Comparison of ENCODE assay signal across 9 cellular contexts in genomic region chr6:167796668-167797031, GRCh38. TPM values are rescaled to one million over a fixed set of nuclear protein-coding genes. Genes with fewer than 3 reads are reported as not detected.
DNase-seq lines count a peak whose midpoint lies in the region; ATAC-seq and TF ChIP-seq lines count a peak whose summit lies in the region.
"Had no signal": no experiment of that assay in that cellular context is flagged by ENCODE, and none has a peak within 500 bp of the region (broad histone marks: within the 10 kb centered on the region; RNA-seq: fewer than 3 reads in every experiment).

No MANE protein-coding gene starts in this region.

- no peak for TF ChIP-seq CTCF in upper lobe of right lung (IDR thresholded peaks at IDR 0.05)

- peaks cover 8% of the 10 kb centered on the region for H3K27me3 ChIP-seq in effector memory CD4-positive, alpha-beta T cell (replicated peaks; ENCODE audit: control insufficient read depth, insufficient read depth, low read length, poor library complexity, severe bottlenecking)
- peaks cover 6% of the 10 kb centered on the region for H3K27me3 ChIP-seq in upper lobe of right lung

- peak; percentile 22 for DNase-seq in activated naive CD4-positive, alpha-beta T cell treated with anti-CD3 and anti-CD28 coated beads for 36 hours
- DNase-seq in activated naive CD4-positive, alpha-beta T cell treated with Interleukin-2 at 50 U/mL for 16 hours, result no peak
- DNase-seq in effector memory CD4-positive, alpha-beta T cell, result no peak
- DNase-seq in mucosa of gallbladder (ENCODE audit: low spot score) (peak; percentile 34), upper lobe of right lung (no peak), iPS-NIHi7 (ENCODE audit: extremely low spot score) (no peak), RPMI8226 (no peak), NCI-H446 treated with DMSO at 0.1 percent for 48 hours (lab: John Stamatoyannopoulos, UW) (no peak)
- DNase-seq: T1000 had no signal

- H3K27me3 Mint-ChIP-seq in activated naive CD4-positive, alpha-beta T cell treated with anti-CD3 and anti-CD28 coated beads for 36 hours (ENCODE audit: low read depth), result peaks cover 53% of the 10 kb centered on the region

- H3K9me3 Mint-ChIP-seq in activated naive CD4-positive, alpha-beta T cell treated with anti-CD3 and anti-CD28 coated beads for 36 hours, result no peaks in the 10 kb centered on the region

- ATAC-seq in upper lobe of right lung, result peak; percentile 61

- intact Hi-C loops in activated naive CD4-positive, alpha-beta T cell treated with anti-CD3 and anti-CD28 coated beads for 36 hours (cut with micrococcal nuclease), result no loop called here
- intact Hi-C loops in upper lobe of right lung (cut with DNase I), result no loop called here

- no peak overlapping the region for H3K27ac ChIP-seq in effector memory CD4-positive, alpha-beta T cell (ENCODE audit: insufficient read depth, low read length, poor library complexity, severe bottlenecking)
- H3K27ac ChIP-seq in upper lobe of right lung, result peak overlapping the region; percentile 24

- H3K36me3 Mint-ChIP-seq in activated naive CD4-positive, alpha-beta T cell treated with anti-CD3 and anti-CD28 coated beads for 36 hours (ENCODE audit: low read depth), result no peaks in the 10 kb centered on the region

- H3K4me3 ChIP-seq in effector memory CD4-positive, alpha-beta T cell (ENCODE audit: insufficient read depth, low read depth, low read length, poor library complexity, severe bottlenecking), result peak overlapping the region; percentile 33
- H3K4me3 ChIP-seq in upper lobe of right lung, result peak overlapping the region; percentile 48

- peaks cover 9% of the 10 kb centered on the region for H3K4me1 Mint-ChIP-seq in activated naive CD4-positive, alpha-beta T cell treated with anti-CD3 and anti-CD28 coated beads for 36 hours (ENCODE audit: low read depth)

- CTCF ChIA-PET in activated naive CD4-positive, alpha-beta T cell treated with anti-CD3 and anti-CD28 coated beads for 36 hours (lab: Charles Lee), result no interaction called here

- H3K4me3 Mint-ChIP-seq in activated naive CD4-positive, alpha-beta T cell treated with anti-CD3 and anti-CD28 coated beads for 36 hours, result peak overlapping the region; percentile 38

- H3K36me3 ChIP-seq in effector memory CD4-positive, alpha-beta T cell (ENCODE audit: control insufficient read depth, insufficient read depth, low read length), result no peaks in the 10 kb centered on the region
- no peaks in the 10 kb centered on the region for H3K36me3 ChIP-seq in upper lobe of right lung

- no peak overlapping the region for H3K27ac Mint-ChIP-seq in activated naive CD4-positive, alpha-beta T cell treated with anti-CD3 and anti-CD28 coated beads for 36 hours

- H3K9me3 ChIP-seq in effector memory CD4-positive, alpha-beta T cell (ENCODE audit: control insufficient read depth, low read length), result no peaks in the 10 kb centered on the region
- no peaks in the 10 kb centered on the region for H3K9me3 ChIP-seq in upper lobe of right lung

- H3K4me1 ChIP-seq in effector memory CD4-positive, alpha-beta T cell (ENCODE audit: control insufficient read depth, insufficient read depth, low read length, poor library complexity, severe bottlenecking), result peaks cover 7% of the 10 kb centered on the region
- H3K4me1 ChIP-seq in upper lobe of right lung, result no peaks in the 10 kb centered on the region

RNA-seq across cellular contexts. Expression of gene AFDN, which starts 30.1 kb away (rescaled TPM):
- total RNA-seq in activated naive CD4-positive, alpha-beta T cell treated with anti-CD3 and anti-CD28 coated beads for 36 hours, result 10 to 100 TPM; 12.5 to 13.9 TPM
- 226 TPM for total RNA-seq in mucosa of gallbladder
- total RNA-seq in upper lobe of right lung, result 179 TPM

Comparison
In these comparisons a context has a peak if more than half of its experiments do, and no peak if none do; other contexts are left out.
1. DNase-seq: peak in activated naive CD4-positive, alpha-beta T cell treated with anti-CD3 and anti-CD28 coated beads for 36 hours (single experiment) and mucosa of gallbladder (single experiment); none in activated naive CD4-positive, alpha-beta T cell treated with Interleukin-2 at 50 U/mL for 16 hours (single experiment), effector memory CD4-positive, alpha-beta T cell (0 of 3), upper lobe of right lung (single experiment), iPS-NIHi7 (single experiment), RPMI8226 (single experiment) and NCI-H446 treated with DMSO at 0.1 percent for 48 hours (single experiment).
2. RNA of gene AFDN, which starts 30.1 kb away (total RNA-seq): 226 TPM in mucosa of gallbladder (single experiment) and 179 TPM in upper lobe of right lung (single experiment); 12.5 to 13.9 TPM in activated naive CD4-positive, alpha-beta T cell treated with anti-CD3 and anti-CD28 coated beads for 36 hours; every median in the first group is over 10 times any median in the second.